In the genomic region with DNA sequence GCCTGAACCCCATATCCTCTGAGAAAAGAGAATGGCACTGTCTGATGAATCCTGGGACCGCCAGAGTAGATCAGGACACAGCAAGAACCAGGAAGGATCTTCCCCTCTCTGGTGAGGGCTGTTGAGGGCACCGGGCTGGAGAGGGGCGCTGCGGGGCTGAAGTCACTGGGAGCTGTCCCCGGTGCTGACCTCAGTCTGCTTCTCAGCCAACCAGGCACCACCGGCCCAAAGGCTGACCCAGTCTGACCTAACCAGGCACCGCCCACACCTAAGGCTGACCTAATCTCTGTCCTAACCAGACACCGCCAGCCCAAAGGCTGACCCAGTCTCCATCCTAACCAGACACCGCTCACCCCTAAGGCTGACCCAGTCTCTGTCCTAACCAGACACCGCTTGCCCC, we compare ENCODE assay signal across 1 cellular context.
TF ChIP-seq lines count a peak whose summit lies in the region.

No MANE protein-coding gene starts in this region.

TF ChIP-seq in SK-N-SH, 30 proteins besides CTCF, POLR2A, EP300 and RAD21 (continued from another document):
- TF ChIP-seq, protein P1, sequence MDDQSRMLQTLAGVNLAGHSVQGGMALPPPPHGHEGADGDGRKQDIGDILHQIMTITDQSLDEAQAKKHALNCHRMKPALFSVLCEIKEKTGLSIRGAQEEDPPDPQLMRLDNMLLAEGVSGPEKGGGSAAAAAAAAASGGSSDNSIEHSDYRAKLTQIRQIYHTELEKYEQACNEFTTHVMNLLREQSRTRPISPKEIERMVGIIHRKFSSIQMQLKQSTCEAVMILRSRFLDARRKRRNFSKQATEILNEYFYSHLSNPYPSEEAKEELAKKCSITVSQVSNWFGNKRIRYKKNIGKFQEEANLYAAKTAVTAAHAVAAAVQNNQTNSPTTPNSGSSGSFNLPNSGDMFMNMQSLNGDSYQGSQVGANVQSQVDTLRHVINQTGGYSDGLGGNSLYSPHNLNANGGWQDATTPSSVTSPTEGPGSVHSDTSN (IDR thresholded peaks at IDR 0.05), result no peak
- TF ChIP-seq, protein P2, sequence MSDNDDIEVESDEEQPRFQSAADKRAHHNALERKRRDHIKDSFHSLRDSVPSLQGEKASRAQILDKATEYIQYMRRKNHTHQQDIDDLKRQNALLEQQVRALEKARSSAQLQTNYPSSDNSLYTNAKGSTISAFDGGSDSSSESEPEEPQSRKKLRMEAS (IDR thresholded peaks at IDR 0.05; ENCODE audit: low read depth), result no peak
- TF ChIP-seq TEAD4 (IDR thresholded peaks at IDR 0.05; ENCODE audit: borderline replicate concordance, insufficient read depth) (no peak), YY1 (IDR thresholded peaks at IDR 0.05; ENCODE audit: low read depth) (no peak)
- TF ChIP-seq, protein P3, sequence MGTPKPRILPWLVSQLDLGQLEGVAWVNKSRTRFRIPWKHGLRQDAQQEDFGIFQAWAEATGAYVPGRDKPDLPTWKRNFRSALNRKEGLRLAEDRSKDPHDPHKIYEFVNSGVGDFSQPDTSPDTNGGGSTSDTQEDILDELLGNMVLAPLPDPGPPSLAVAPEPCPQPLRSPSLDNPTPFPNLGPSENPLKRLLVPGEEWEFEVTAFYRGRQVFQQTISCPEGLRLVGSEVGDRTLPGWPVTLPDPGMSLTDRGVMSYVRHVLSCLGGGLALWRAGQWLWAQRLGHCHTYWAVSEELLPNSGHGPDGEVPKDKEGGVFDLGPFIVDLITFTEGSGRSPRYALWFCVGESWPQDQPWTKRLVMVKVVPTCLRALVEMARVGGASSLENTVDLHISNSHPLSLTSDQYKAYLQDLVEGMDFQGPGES (IDR thresholded peaks at IDR 0.05; ENCODE audit: low read depth, low read length), result no peak
